Comparison of ENCODE assay signal across 8 cellular contexts in the genomic region with DNA sequence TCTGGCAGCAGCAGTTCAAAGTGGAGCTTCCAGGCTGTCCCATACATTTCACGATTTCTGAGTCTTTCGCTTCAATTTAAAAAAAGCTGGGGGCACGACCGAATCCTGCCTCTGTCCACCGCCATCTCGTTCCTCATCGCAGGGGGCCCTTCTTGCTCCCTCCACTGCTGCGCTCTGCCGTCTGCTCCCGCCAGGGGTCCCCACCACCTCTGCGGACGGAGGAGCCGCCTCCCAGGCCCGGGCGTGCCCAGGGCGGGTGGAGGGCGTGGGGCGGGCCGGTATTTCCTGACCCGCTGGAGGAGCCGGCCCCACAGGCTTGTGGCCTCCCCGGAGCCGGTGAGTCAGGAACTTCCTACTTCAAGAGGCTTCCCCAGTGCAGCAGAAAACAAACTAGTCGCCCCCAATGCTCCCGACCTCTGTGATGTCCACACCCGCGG. TPM values are rescaled to one million over a fixed set of nuclear protein-coding genes. Genes with fewer than 3 reads are reported as not detected.
DNase-seq lines count a peak whose midpoint lies in the region; ATAC-seq, FAIRE-seq and TF ChIP-seq lines count a peak whose summit lies in the region.

No MANE protein-coding gene starts in this region.

- POLR2A ChIA-PET in activated CD8-positive, alpha-beta T cell treated with anti-CD3 and anti-CD28 coated beads, Interleukin-2, amount 10 ng/mL, durations not matched to agents 7 days and 5 days (lab: Charles Lee), result interaction anchor here (0.7 to 9.5 kb wide), 18 partner anchors 9 to 215 kb away, joined by 3 to 138 read pairs (median 8); partner anchors contain the start of genes C9orf78, FNBP1, GPR107 and USP20

- ATAC-seq in HG03159 (IDR thresholded peaks at IDR 0.05; ENCODE audit: unreplicated experiment) (peak; percentile 27), HG02938 (IDR thresholded peaks at IDR 0.05; ENCODE audit: unreplicated experiment) (no peak)
- peak; percentile 40 for ATAC-seq in activated CD8-positive, alpha-beta T cell treated with anti-CD3 and anti-CD28 coated beads, Interleukin-2, amount 10 ng/mL, durations not matched to agents 7 days and 5 days

- peak; percentile 14 for FAIRE-seq in GM12892 (lab: Jason Lieb, UNC)

- TF ChIP-seq POLR2A in GM12892 (IDR thresholded peaks at IDR 0.05; ENCODE audit: low read depth, low read length), result peak; percentile 61

- H3K36me3 Mint-ChIP-seq in activated CD8-positive, alpha-beta T cell treated with anti-CD3 and anti-CD28 coated beads, Interleukin-2, amount 10 ng/mL, durations not matched to agents 7 days and 5 days (ENCODE audit: low read depth), result peaks cover 70% of the 10 kb centered on the region

- peak overlapping the region; percentile 90 for H3K4me3 Mint-ChIP-seq in activated CD8-positive, alpha-beta T cell treated with anti-CD3 and anti-CD28 coated beads, Interleukin-2, amount 10 ng/mL, durations not matched to agents 7 days and 5 days

- H3K27ac Mint-ChIP-seq in activated CD8-positive, alpha-beta T cell treated with anti-CD3 and anti-CD28 coated beads, Interleukin-2, amount 10 ng/mL, durations not matched to agents 7 days and 5 days, result peak overlapping the region; percentile 99

- CTCF ChIA-PET in activated CD8-positive, alpha-beta T cell treated with anti-CD3 and anti-CD28 coated beads, Interleukin-2, amount 10 ng/mL, durations not matched to agents 7 days and 5 days (lab: Charles Lee), result interaction anchor here (0.6 to 4.7 kb wide), 33 partner anchors 9 to 237 kb away, joined by 3 to 43 read pairs (median 4); partner anchors contain the start of genes C9orf78, FNBP1 and USP20

- peaks cover 64% of the 10 kb centered on the region for H3K4me1 Mint-ChIP-seq in activated CD8-positive, alpha-beta T cell treated with anti-CD3 and anti-CD28 coated beads, Interleukin-2, amount 10 ng/mL, durations not matched to agents 7 days and 5 days (ENCODE audit: low read depth)

- no peaks in the 10 kb centered on the region for H3K27me3 Mint-ChIP-seq in activated CD8-positive, alpha-beta T cell treated with anti-CD3 and anti-CD28 coated beads, Interleukin-2, amount 10 ng/mL, durations not matched to agents 7 days and 5 days (ENCODE audit: low read depth)

- no peaks in the 10 kb centered on the region for H3K9me3 Mint-ChIP-seq in activated CD8-positive, alpha-beta T cell treated with anti-CD3 and anti-CD28 coated beads, Interleukin-2, amount 10 ng/mL, durations not matched to agents 7 days and 5 days (ENCODE audit: insufficient read depth)

- DNase-seq in GM12892 (ENCODE audit: insufficient read length) (peak; percentile 64), NCI-H82 treated with DMSO at 0.1 percent for 48 hours (lab: John Stamatoyannopoulos, UW; ENCODE audit: unreplicated experiment) (peak; percentile 27), medulla oblongata (ENCODE audit: extremely low spot score) (peak; percentile 91)
- DNase-seq in activated CD8-positive, alpha-beta T cell treated with anti-CD3 and anti-CD28 coated beads, Interleukin-2, amount 10 ng/mL, durations not matched to agents 7 days and 5 days, result peak; percentile 94
- peak; percentile 79 for DNase-seq in effector CD4-positive, alpha-beta T cell
- DNase-seq in stimulated activated CD4-positive, alpha-beta T cell treated with anti-CD3 and anti-CD28 coated beads, TNF-alpha, amount 100 ng/mL, for 24 hours (ENCODE audit: low read depth in 3 of 3), result peak; percentile 82 to 93 (median 84)

RNA-seq across cellular contexts. Expression of gene USP20, which starts 50.4 kb away (rescaled TPM):
- polyA plus RNA-seq in GM12892 (2012; ENCODE audit: missing spikeins), result 9.1 TPM
- total RNA-seq in activated CD8-positive, alpha-beta T cell treated with anti-CD3 and anti-CD28 coated beads, Interleukin-2, amount 10 ng/mL, durations not matched to agents 7 days and 5 days, result 10 to 100 TPM; 86.2 to 87.4 TPM

RNA-seq across cellular contexts. Expression of gene C9orf78, which starts 50.6 kb away (rescaled TPM):
- polyA plus RNA-seq in GM12892 (2012; ENCODE audit: missing spikeins), result 37.1 TPM
- 10 to 100 TPM; 89.7 to 91.7 TPM for total RNA-seq in activated CD8-positive, alpha-beta T cell treated with anti-CD3 and anti-CD28 coated beads, Interleukin-2, amount 10 ng/mL, durations not matched to agents 7 days and 5 days

Comparison
In these comparisons a context has a peak if more than half of its experiments do, and no peak if none do; other contexts are left out.
1. DNase-seq: peak in every context shown above with its lines; median percentile 94 in activated CD8-positive, alpha-beta T cell treated with anti-CD3 and anti-CD28 coated beads, Interleukin-2, amount 10 ng/mL, durations not matched to agents 7 days and 5 days; 91 in medulla oblongata; 84 in stimulated activated CD4-positive, alpha-beta T cell treated with anti-CD3 and anti-CD28 coated beads, TNF-alpha, amount 100 ng/mL, for 24 hours; 79 in effector CD4-positive, alpha-beta T cell; 64 in GM12892; 27 in NCI-H82 treated with DMSO at 0.1 percent for 48 hours.